In the genomic region with DNA sequence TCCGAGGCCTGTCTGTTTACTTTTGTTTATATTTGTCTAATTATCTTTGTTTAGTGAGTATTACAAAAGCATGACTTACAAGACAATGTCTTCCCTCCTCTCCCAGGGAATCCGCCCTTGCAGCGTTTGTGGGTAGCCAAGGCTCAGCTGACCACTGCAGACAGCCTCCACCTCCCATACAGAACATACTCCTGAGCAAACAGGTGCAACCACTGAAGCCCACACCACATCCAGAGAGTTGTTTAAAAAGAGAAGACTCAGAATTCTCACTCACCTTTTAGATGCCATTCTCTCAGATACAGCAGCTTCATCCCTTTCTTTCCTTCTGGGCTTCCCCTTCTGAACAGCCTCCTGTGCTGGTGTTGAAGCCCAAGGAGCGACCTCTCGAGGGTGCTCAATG, we compare ENCODE assay signal across 13 cellular contexts.
DNase-seq lines count a peak whose midpoint lies in the region; ATAC-seq, FAIRE-seq and TF ChIP-seq lines count a peak whose summit lies in the region.
"Had no signal": no experiment of that assay in that cellular context is flagged by ENCODE, and none has a peak within 500 bp of the region (broad histone marks: within the 10 kb centered on the region; RNA-seq: fewer than 3 reads in every experiment).

No MANE protein-coding gene starts in this region.

- BruUV-seq in MCF 10A (replicated peaks; lab: Mats Ljungman, UMichigan): no TSS peak

- H3K4me1 ChIP-seq in breast epithelium: peaks cover 20 to 26% of the 10 kb centered on the region in 2 donors
- peaks cover 23% of the 10 kb centered on the region for H3K4me1 ChIP-seq in lower lobe of right lung
- H3K4me1 ChIP-seq in upper lobe of right lung: peaks cover 25% of the 10 kb centered on the region
- H3K4me1 ChIP-seq: BLaER1 had no signal

- H3K4me3 ChIP-seq in breast epithelium (no peak overlapping the region), lower lobe of right lung (no peak overlapping the region), upper lobe of right lung (no peak overlapping the region)
- H3K4me3 ChIP-seq: BLaER1, GM23248 had no signal

- H3K4me1 Mint-ChIP-seq in MCF 10A (ENCODE audit: insufficient read depth, unreplicated experiment): peaks cover 26% of the 10 kb centered on the region
- H3K4me1 Mint-ChIP-seq: CD4-positive, CD25-positive, alpha-beta regulatory T cell had no signal

- no peak overlapping the region for H3K27ac ChIP-seq in breast epithelium
- peak overlapping the region; percentile 100 for H3K27ac ChIP-seq in RWPE1
- H3K27ac ChIP-seq in lower lobe of right lung: peak overlapping the region; percentile 61
- no peak overlapping the region for H3K27ac ChIP-seq in upper lobe of right lung
- H3K27ac ChIP-seq: BLaER1 had no signal

- H3K27me3 ChIP-seq in breast epithelium: no peaks in the 10 kb centered on the region
- no peaks in the 10 kb centered on the region for H3K27me3 ChIP-seq in lower lobe of right lung (ENCODE audit: low read depth)
- no peaks in the 10 kb centered on the region for H3K27me3 ChIP-seq in upper lobe of right lung
- H3K27me3 ChIP-seq: BLaER1 had no signal

- POLR2A ChIA-PET in MCF 10A (lab: Yijun Ruan, JAX) (interaction anchor here (0.6 to 6.4 kb wide), 7 partner anchors 116 to 328 kb away, joined by 4 to 238 read pairs (median 25); a partner anchor contains a TSS), RWPE1 (lab: Yijun Ruan, JAX; ENCODE audit: low non-redundant PET) (no interaction called here)

- no peak for FAIRE-seq in GM12891 (lab: Jason Lieb, UNC)

- H3K36me3 ChIP-seq in breast epithelium (no peaks in the 10 kb centered on the region), lower lobe of right lung (no peaks in the 10 kb centered on the region), upper lobe of right lung (no peaks in the 10 kb centered on the region)
- H3K36me3 ChIP-seq: BLaER1 had no signal

- H3K36me3 Mint-ChIP-seq in MCF 10A (ENCODE audit: insufficient read depth, unreplicated experiment): no peaks in the 10 kb centered on the region
- H3K36me3 Mint-ChIP-seq: CD4-positive, CD25-positive, alpha-beta regulatory T cell had no signal

- H3K9me3 ChIP-seq in breast epithelium (no peaks in the 10 kb centered on the region), lower lobe of right lung (no peaks in the 10 kb centered on the region), upper lobe of right lung (no peaks in the 10 kb centered on the region)
- H3K9me3 ChIP-seq: BLaER1 had no signal

- ATAC-seq in lower lobe of right lung (no peak), upper lobe of right lung (no peak), HG03135 (IDR thresholded peaks at IDR 0.05; ENCODE audit: unreplicated experiment) (no peak)

- no peaks in the 10 kb centered on the region for H3K27me3 Mint-ChIP-seq in MCF 10A (ENCODE audit: insufficient read depth, unreplicated experiment)

- intact Hi-C loops in MCF 10A (cut with micrococcal nuclease): no loop called here
- intact Hi-C loops in breast epithelium (cut with DNase I; ENCODE audit: low total_unique reads): loop anchor here (5.0 kb wide), 1 partner anchor 166 kb away; no protein-coding TSS in a partner anchor
- intact Hi-C loops in lower lobe of right lung (cut with DNase I): loop anchor here (10.0 kb wide), 1 partner anchor 163 kb away; no protein-coding TSS in a partner anchor
- intact Hi-C loops in upper lobe of right lung (cut with DNase I): loop anchor here (5.0 kb wide), 1 partner anchor 166 kb away; no protein-coding TSS in a partner anchor

- TF ChIP-seq CTCF in MCF 10A (IDR thresholded peaks at IDR 0.05; ENCODE audit: unreplicated experiment) (no peak), breast epithelium (IDR thresholded peaks at IDR 0.05) (no peak), RWPE1 (conservative IDR thresholded peaks at IDR 0.05; ENCODE audit: low read depth) (no peak), lower lobe of right lung (IDR thresholded peaks at IDR 0.05) (no peak), upper lobe of right lung (IDR thresholded peaks at IDR 0.05) (no peak)

- CTCF ChIA-PET in MCF 10A (lab: Yijun Ruan, JAX) (interaction anchor here (0.8 to 9.6 kb wide), 22 partner anchors 19 to 505 kb away, joined by 3 to 163 read pairs (median 12); a partner anchor contains a TSS), RWPE1 (lab: Yijun Ruan, JAX) (interaction anchor here (0.6 to 2.5 kb wide), 8 partner anchors 20 to 209 kb away, joined by 3 to 41 read pairs (median 4); a partner anchor contains a TSS)

- H3K9me3 Mint-ChIP-seq in MCF 10A (ENCODE audit: unreplicated experiment): no peaks in the 10 kb centered on the region
- H3K9me3 Mint-ChIP-seq: CD4-positive, CD25-positive, alpha-beta regulatory T cell had no signal

- DNase-seq in MCF 10A (ENCODE audit: unreplicated experiment): no peak
- DNase-seq in breast epithelium (ENCODE audit: low spot score in 2 of 2): no peak
- no peak for DNase-seq in RWPE1 (ENCODE audit: low spot score)
- DNase-seq in lower lobe of right lung: no peak
- peak; percentile 40 for DNase-seq in upper lobe of right lung
- DNase-seq in GM12891 (ENCODE audit: insufficient read length, low spot score): no peak
- DNase-seq: 8988T, AML-193, GF-D8 had no signal

- H3K4me3 Mint-ChIP-seq in MCF 10A (ENCODE audit: unreplicated experiment): peak overlapping the region; percentile 28
- H3K4me3 Mint-ChIP-seq: CD4-positive, CD25-positive, alpha-beta regulatory T cell had no signal

- TF ChIP-seq POLR2A in breast epithelium (IDR thresholded peaks at IDR 0.05) (no peak), GM12891 (IDR thresholded peaks at IDR 0.05; ENCODE audit: low read depth, low read length) (no peak)

- no peak overlapping the region for H3K27ac Mint-ChIP-seq in MCF 10A (ENCODE audit: low read depth, unreplicated experiment)

TF ChIP-seq in GM12891, 5 proteins besides CTCF, POLR2A, EP300 and RAD21:
- TF ChIP-seq TAF1 (IDR thresholded peaks at IDR 0.05; ENCODE audit: low read depth, low read length) (no peak), POLR2AphosphoS5 (IDR thresholded peaks at IDR 0.05; ENCODE audit: low read depth, low read length) (no peak), SPI1 (IDR thresholded peaks at IDR 0.05; ENCODE audit: low read depth, low read length) (no peak), PAX5 (IDR thresholded peaks at IDR 0.05; ENCODE audit: insufficient read depth, low read length, severe bottlenecking) (no peak), POU2F2 (IDR thresholded peaks at IDR 0.05; ENCODE audit: low read depth, low read length) (no peak)

Comparison
In these comparisons a context has a peak if more than half of its experiments do, and no peak if none do; other contexts are left out.
1. H3K27ac ChIP-seq: peak in RWPE1 (single experiment) and lower lobe of right lung (single experiment); none in breast epithelium (0 of 2) and upper lobe of right lung (single experiment).